Comparison of ENCODE assay signal across 16 cellular contexts in the genomic region with DNA sequence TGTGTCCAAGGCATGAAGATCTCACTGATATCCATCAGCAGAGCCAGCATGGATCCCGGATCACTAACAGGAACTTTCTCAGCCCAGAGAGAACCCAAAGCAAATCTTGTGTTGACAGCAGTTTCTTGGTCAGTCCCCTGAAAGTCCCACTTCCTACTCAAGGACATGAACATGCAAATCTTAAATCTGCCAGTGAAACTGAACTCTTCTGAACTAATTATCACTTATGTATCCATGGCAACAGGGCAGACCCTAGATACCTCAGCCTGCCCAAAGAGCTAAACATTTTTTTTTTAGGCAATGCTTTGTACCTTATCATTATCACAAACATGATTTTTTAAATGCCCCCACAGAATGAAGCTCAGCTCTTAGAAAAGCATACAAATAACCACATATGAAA.
DNase-seq lines count a peak whose midpoint lies in the region; ATAC-seq lines count a peak whose summit lies in the region.
"Had no signal": no experiment of that assay in that cellular context is flagged by ENCODE, and none has a peak within 500 bp of the region (broad histone marks: within the 10 kb centered on the region; RNA-seq: fewer than 3 reads in every experiment).

No MANE protein-coding gene starts in this region.

- no peaks in the 10 kb centered on the region for H3K36me3 ChIP-seq in Karpas-422 (ENCODE audit: insufficient read depth, low read length)
- H3K36me3 ChIP-seq: cardiac muscle cell, upper lobe of right lung had no signal

- peak overlapping the region; percentile 37; the same call in 1 of the 2 replicates for H3K4me3 ChIP-seq in Karpas-422 (ENCODE audit: low read length)
- H3K4me3 ChIP-seq: cardiac muscle cell, upper lobe of right lung had no signal

- H2AFZ ChIP-seq in Karpas-422 (ENCODE audit: low read length), result peak overlapping the region; percentile 68; the same call in 1 of the 2 replicates

- peak overlapping the region; percentile 46 for H3K27ac ChIP-seq in Karpas-422 (ENCODE audit: low read length)
- H3K27ac ChIP-seq: cardiac muscle cell, HL-60, upper lobe of right lung had no signal

- no peaks in the 10 kb centered on the region for H3K27me3 ChIP-seq in Karpas-422 (ENCODE audit: low read length)
- H3K27me3 ChIP-seq: cardiac muscle cell, upper lobe of right lung had no signal

- H3K4me1 Mint-ChIP-seq in activated naive CD4-positive, alpha-beta T cell treated with anti-CD3 and anti-CD28 coated beads for 36 hours (ENCODE audit: low read depth), result no peaks in the 10 kb centered on the region
- H3K4me1 Mint-ChIP-seq: CD4-positive, CD25-positive, alpha-beta regulatory T cell; immature natural killer cell had no signal

- H3K27ac Mint-ChIP-seq in activated naive CD4-positive, alpha-beta T cell treated with anti-CD3 and anti-CD28 coated beads for 36 hours, result no peak overlapping the region
- H3K27ac Mint-ChIP-seq: activated T-helper 1 cell treated with anti-CD3 and anti-CD28 coated beads, Interleukin-12 subunit alpha, Interleukin-12 subunit beta, Interleukin-2, Interleukin-4 antibody, amounts not matched to agents 30 ng/mL and 10 ng/mL and 1 ng/mL, durations not matched to agents 14 hours and 24 hours and 36 hours; CD4-positive, CD25-positive, alpha-beta regulatory T cell; immature natural killer cell had no signal

- no peak overlapping the region for H3K4me3 Mint-ChIP-seq in activated naive CD4-positive, alpha-beta T cell treated with anti-CD3 and anti-CD28 coated beads for 36 hours
- H3K4me3 Mint-ChIP-seq: activated T-helper 1 cell treated with anti-CD3 and anti-CD28 coated beads, Interleukin-12 subunit alpha, Interleukin-12 subunit beta, Interleukin-2, Interleukin-4 antibody, amounts not matched to agents 30 ng/mL and 10 ng/mL and 1 ng/mL, durations not matched to agents 14 hours and 24 hours and 36 hours; CD4-positive, CD25-positive, alpha-beta regulatory T cell; immature natural killer cell had no signal

- H3K9ac ChIP-seq in Karpas-422 (ENCODE audit: low read length), result peak overlapping the region; percentile 45

- peak; percentile 76 for DNase-seq in Karpas-422
- no peak for DNase-seq in NCI-H146 (lab: John Stamatoyannopoulos, UW)
- no peak for DNase-seq in activated naive CD4-positive, alpha-beta T cell treated with anti-CD3 and anti-CD28 coated beads for 36 hours
- DNase-seq in activated gamma-delta T cell treated with Interleukin-2 at 50 U/mL for 16 hours, result no peak
- no peak for DNase-seq in activated CD4-positive, CD25-positive, alpha-beta regulatory T cell (lab: John Stamatoyannopoulos, UW)
- DNase-seq: CD4-positive, CD25-positive, alpha-beta regulatory T cell; immature natural killer cell; NCI-H524 treated with DMSO at 0.1 percent for 48 hours; upper lobe of right lung had no signal

- no peaks in the 10 kb centered on the region for H3K27me3 Mint-ChIP-seq in activated naive CD4-positive, alpha-beta T cell treated with anti-CD3 and anti-CD28 coated beads for 36 hours (ENCODE audit: low read depth)

- no peaks in the 10 kb centered on the region for H3K79me2 ChIP-seq in Karpas-422 (ENCODE audit: low read length)

- no peaks in the 10 kb centered on the region for H3K9me3 ChIP-seq in Karpas-422 (ENCODE audit: low read length)
- H3K9me3 ChIP-seq: upper lobe of right lung had no signal

- H3K4me2 ChIP-seq in Karpas-422 (ENCODE audit: low read depth, low read length, poor library complexity, severe bottlenecking), result peak overlapping the region; percentile 51

- intact Hi-C loops in activated naive CD4-positive, alpha-beta T cell treated with anti-CD3 and anti-CD28 coated beads for 36 hours (cut with micrococcal nuclease), result no loop called here

- H3K9me3 Mint-ChIP-seq in activated naive CD4-positive, alpha-beta T cell treated with anti-CD3 and anti-CD28 coated beads for 36 hours, result no peaks in the 10 kb centered on the region
- H3K9me3 Mint-ChIP-seq: activated T-helper 1 cell treated with anti-CD3 and anti-CD28 coated beads, Interleukin-12 subunit alpha, Interleukin-12 subunit beta, Interleukin-2, Interleukin-4 antibody, amounts not matched to agents 30 ng/mL and 10 ng/mL and 1 ng/mL, durations not matched to agents 14 hours and 24 hours and 36 hours had no signal

- no peaks in the 10 kb centered on the region for H3K9me2 ChIP-seq in Karpas-422 (replicated peaks; ENCODE audit: insufficient read depth, low read length)

- peaks cover 37% of the 10 kb centered on the region for H3K4me1 ChIP-seq in Karpas-422 (ENCODE audit: low read length)
- H3K4me1 ChIP-seq: upper lobe of right lung had no signal

- CTCF ChIA-PET in activated naive CD4-positive, alpha-beta T cell treated with anti-CD3 and anti-CD28 coated beads for 36 hours (lab: Charles Lee), result no interaction called here

- no peaks in the 10 kb centered on the region for H3K36me3 Mint-ChIP-seq in activated naive CD4-positive, alpha-beta T cell treated with anti-CD3 and anti-CD28 coated beads for 36 hours (ENCODE audit: low read depth)
- H3K36me3 Mint-ChIP-seq: CD4-positive, CD25-positive, alpha-beta regulatory T cell; immature natural killer cell had no signal

- no peaks in the 10 kb centered on the region for H4K20me1 ChIP-seq in Karpas-422 (ENCODE audit: insufficient read depth, low read depth, low read length)

- ATAC-seq in GM18870 (IDR thresholded peaks at IDR 0.05; ENCODE audit: unreplicated experiment), result peak; percentile 99
- ATAC-seq in GM21447 (IDR thresholded peaks at IDR 0.05; ENCODE audit: unreplicated experiment), result peak; percentile 94
- peak; percentile 97 for ATAC-seq in HG03025 (IDR thresholded peaks at IDR 0.05; ENCODE audit: low FRiP score, unreplicated experiment)
- ATAC-seq: sciatic nerve, upper lobe of right lung had no signal
